Comparison of ENCODE assay signal across 20 cellular contexts in the genomic region with DNA sequence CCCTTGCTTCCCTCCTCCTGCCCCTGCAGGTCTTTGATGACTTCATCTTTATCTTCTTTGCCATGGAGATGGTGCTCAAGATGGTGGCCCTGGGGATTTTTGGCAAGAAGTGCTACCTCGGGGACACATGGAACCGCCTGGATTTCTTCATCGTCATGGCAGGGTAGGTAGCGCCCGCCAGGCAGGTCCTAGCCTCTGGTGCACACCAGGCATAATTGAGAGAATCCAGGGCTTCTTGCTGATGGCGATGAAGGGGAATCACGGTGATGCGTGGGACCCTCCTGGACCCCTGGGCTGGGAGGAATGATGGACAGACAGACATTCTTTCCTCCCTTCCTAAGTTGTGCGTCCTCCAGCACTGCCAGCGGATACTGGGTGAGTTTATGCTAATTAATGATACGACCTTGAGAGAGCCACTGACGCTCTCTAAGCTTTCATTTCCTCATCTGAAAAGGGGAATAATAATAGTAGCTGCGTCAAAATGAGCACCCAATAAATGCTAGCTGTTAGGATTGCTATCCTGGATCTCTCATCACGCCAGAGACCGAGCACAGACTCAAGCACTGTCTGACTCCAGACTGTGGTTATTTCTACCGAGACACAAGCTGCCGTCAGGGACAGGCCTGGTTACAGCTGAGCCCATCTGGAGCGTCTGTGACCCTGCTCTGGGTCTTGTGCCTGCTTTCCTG. TPM values are rescaled to one million over a fixed set of nuclear protein-coding genes. Genes with fewer than 3 reads are reported as not detected.
A peak's percentile ranks its signal among the peaks of the same experiment; 100 is the strongest.
DNase-seq lines count a peak whose midpoint lies in the region; ATAC-seq and TF ChIP-seq lines count a peak whose summit lies in the region.
"Had no signal": no experiment of that assay in that cellular context is flagged by ENCODE, and none has a peak within 500 bp of the region (broad histone marks: within the 10 kb centered on the region; RNA-seq: fewer than 3 reads in every experiment).

No MANE protein-coding gene starts in this region.

- peak overlapping the region; percentile 74 for H3K4me3 ChIP-seq in OCI-LY3 (ENCODE audit: low read length)
- H3K4me3 ChIP-seq: GM23338, K562 had no signal

- no peaks in the 10 kb centered on the region for H3K36me3 Mint-ChIP-seq in natural killer cell
- no peaks in the 10 kb centered on the region for H3K36me3 Mint-ChIP-seq in natural killer cell treated with Interleukin-12 subunit alpha and Interleukin-12 subunit beta and Interleukin-15 and Interleukin-18, amount 100 ng/mL, for 72 hours
- H3K36me3 Mint-ChIP-seq in glutamatergic neuron (ENCODE audit: unreplicated experiment) = peaks cover 6% of the 10 kb centered on the region
- H3K36me3 Mint-ChIP-seq: CD4-positive, alpha-beta memory T cell had no signal

- intact Hi-C loops in natural killer cell (cut with micrococcal nuclease) (no loop called here), sciatic nerve (cut with DNase I) (no loop called here)

- peak overlapping the region; percentile 36 for H3K9ac ChIP-seq in OCI-LY3 (ENCODE audit: low read length)

- no peaks in the 10 kb centered on the region for H3K9me3 ChIP-seq in OCI-LY3 (ENCODE audit: insufficient read depth, low read length)

- peaks cover 17% of the 10 kb centered on the region for H3K4me1 ChIP-seq in OCI-LY3 (ENCODE audit: low read length)

- ATAC-seq in natural killer cell = no peak
- no peak for ATAC-seq in natural killer cell treated with Interleukin-12 subunit alpha and Interleukin-12 subunit beta and Interleukin-15 and Interleukin-18, amount 100 ng/mL, for 72 hours
- ATAC-seq in sciatic nerve = no peak
- ATAC-seq: GM23338, K562 had no signal

- no peak overlapping the region for H3K27ac ChIP-seq in OCI-LY3 (ENCODE audit: low read length)

- DNase-seq in natural killer cell (no peak), glutamatergic neuron (peak; percentile 66), sciatic nerve (ENCODE audit: low spot score) (no peak)
- no peak for DNase-seq in natural killer cell treated with Interleukin-12 subunit alpha and Interleukin-12 subunit beta and Interleukin-15 and Interleukin-18, amount 100 ng/mL, for 72 hours (ENCODE audit: low spot score)
- DNase-seq in stimulated activated CD4-positive, alpha-beta T cell treated with anti-CD3 and anti-CD28 coated beads, Interleukin-1b, Interleukin-23, amount 100 ng/mL, for 48 hours = no peak
- DNase-seq in NK-92 treated with Interleukin-12 subunit alpha and Interleukin-12 subunit beta, amount 100 ng/mL, for 24 hours (lab: John Stamatoyannopoulos, UW) = no peak
- DNase-seq: ACHN; AML-193; Calu3; CD4-positive, alpha-beta memory T cell; DMS79 treated with DMSO at 0.1 percent for 48 hours; NCI-H1417 treated with DMSO at 0.1 percent for 48 hours; NCI-H2029 treated with DMSO at 0.1 percent for 48 hours; NCI-H2227 treated with DMSO at 0.1 percent for 48 hours; OCI-M1; SIG-M5 had no signal

- no peaks in the 10 kb centered on the region for H3K36me3 ChIP-seq in OCI-LY3 (replicated peaks; ENCODE audit: low read depth, low read length)

- peaks cover 41% of the 10 kb centered on the region for H3K27me3 ChIP-seq in OCI-LY3 (ENCODE audit: low read depth, low read length)

- no peaks in the 10 kb centered on the region for H4K20me1 ChIP-seq in OCI-LY3 (ENCODE audit: insufficient read depth, low read length)

- H3K79me2 ChIP-seq in OCI-LY3 (ENCODE audit: low read length) = no peaks in the 10 kb centered on the region

- peak overlapping the region; percentile 32 to 39 for H3K27ac Mint-ChIP-seq in natural killer cell
- no peak overlapping the region for H3K27ac Mint-ChIP-seq in natural killer cell treated with Interleukin-12 subunit alpha and Interleukin-12 subunit beta and Interleukin-15 and Interleukin-18, amount 100 ng/mL, for 72 hours
- peak overlapping the region; percentile 52 for H3K27ac Mint-ChIP-seq in glutamatergic neuron (ENCODE audit: unreplicated experiment)
- H3K27ac Mint-ChIP-seq: GM23338 had no signal

- TF ChIP-seq CTCF in natural killer cell (IDR thresholded peaks at IDR 0.05) (no peak), OCI-LY3 (IDR thresholded peaks at IDR 0.05; ENCODE audit: low read depth, low read length) (no peak), glutamatergic neuron (IDR thresholded peaks at IDR 0.05; ENCODE audit: partially characterized antibody, unreplicated experiment) (no peak)

- H3K4me2 ChIP-seq in OCI-LY3 (ENCODE audit: low read length) = peak overlapping the region; percentile 98
- H3K4me2 ChIP-seq: GM23338 had no signal

- peaks cover 17 to 32% of the 10 kb centered on the region in 2 donors for H3K4me1 Mint-ChIP-seq in natural killer cell
- peaks cover 15% of the 10 kb centered on the region in 2 donors for H3K4me1 Mint-ChIP-seq in natural killer cell treated with Interleukin-12 subunit alpha and Interleukin-12 subunit beta and Interleukin-15 and Interleukin-18, amount 100 ng/mL, for 72 hours (ENCODE audit: low read depth in 2 of 2)
- H3K4me1 Mint-ChIP-seq in glutamatergic neuron (ENCODE audit: low read depth, unreplicated experiment) = peaks cover 7% of the 10 kb centered on the region

- H3K4me3 Mint-ChIP-seq in natural killer cell (no peak overlapping the region), glutamatergic neuron (ENCODE audit: unreplicated experiment) (peak overlapping the region; percentile 52)
- no peak overlapping the region for H3K4me3 Mint-ChIP-seq in natural killer cell treated with Interleukin-12 subunit alpha and Interleukin-12 subunit beta and Interleukin-15 and Interleukin-18, amount 100 ng/mL, for 72 hours
- H3K4me3 Mint-ChIP-seq: GM23338 had no signal

- H3K9me3 Mint-ChIP-seq in natural killer cell = no peaks in the 10 kb centered on the region
- no peaks in the 10 kb centered on the region for H3K9me3 Mint-ChIP-seq in natural killer cell treated with Interleukin-12 subunit alpha and Interleukin-12 subunit beta and Interleukin-15 and Interleukin-18, amount 100 ng/mL, for 72 hours
- H3K9me3 Mint-ChIP-seq in glutamatergic neuron (ENCODE audit: unreplicated experiment) = peaks cover 10% of the 10 kb centered on the region

- peak overlapping the region; percentile 86 for H2AFZ ChIP-seq in OCI-LY3 (ENCODE audit: low read depth, low read length)
- H2AFZ ChIP-seq: GM23338 had no signal

- peaks cover 17 to 27% of the 10 kb centered on the region in 2 donors for H3K27me3 Mint-ChIP-seq in natural killer cell (ENCODE audit: low read depth in 2 of 2)
- peaks cover 13 to 23% of the 10 kb centered on the region in 2 donors for H3K27me3 Mint-ChIP-seq in natural killer cell treated with Interleukin-12 subunit alpha and Interleukin-12 subunit beta and Interleukin-15 and Interleukin-18, amount 100 ng/mL, for 72 hours
- H3K27me3 Mint-ChIP-seq in glutamatergic neuron (ENCODE audit: unreplicated experiment) = peaks cover 8% of the 10 kb centered on the region

RNA-seq across cellular contexts. Expression of gene CACNA1I, which starts 30.1 kb away (rescaled TPM):
- total RNA-seq in natural killer cell (under 1 TPM; 0.05 to 0.83 (median 0.72) TPM), glutamatergic neuron (ENCODE audit: unreplicated experiment) (0.12 TPM), sciatic nerve (0.40 TPM)
- under 1 TPM in 1 of 2 donors, not detected in 1; 0.17 TPM for total RNA-seq in natural killer cell treated with Interleukin-12 subunit alpha and Interleukin-12 subunit beta and Interleukin-15 and Interleukin-18, amount 100 ng/mL, for 72 hours
- total RNA-seq: RPMI7951 had no signal

Comparison
In these comparisons a context has a peak if more than half of its experiments do, and no peak if none do; other contexts are left out.
1. H3K27ac Mint-ChIP-seq: peak in natural killer cell (2 of 2) and glutamatergic neuron (single experiment); none in natural killer cell treated with Interleukin-12 subunit alpha and Interleukin-12 subunit beta and Interleukin-15 and Interleukin-18, amount 100 ng/mL, for 72 hours (0 of 2).